19 cellular contexts compared by ENCODE assay signal in the genomic region with DNA sequence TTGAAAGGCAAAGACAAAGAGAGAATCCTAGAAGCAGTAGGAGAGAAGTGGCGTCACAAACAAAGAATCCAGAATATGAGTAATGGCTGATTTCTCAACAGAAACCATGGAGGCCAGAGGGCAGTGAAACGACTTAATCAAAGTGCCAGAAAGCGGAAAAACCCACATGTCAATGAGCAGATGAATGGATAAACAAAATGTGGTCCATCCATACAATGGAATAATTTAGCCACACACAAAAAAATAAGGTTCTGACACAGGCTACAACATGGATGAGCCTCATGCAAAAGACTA. TPM values are rescaled to one million over a fixed set of nuclear protein-coding genes. Genes with fewer than 3 reads are reported as not detected.
DNase-seq lines count a peak whose midpoint lies in the region; ATAC-seq and TF ChIP-seq lines count a peak whose summit lies in the region.
"Had no signal": no experiment of that assay in that cellular context is flagged by ENCODE, and none has a peak within 500 bp of the region (broad histone marks: within the 10 kb centered on the region; RNA-seq: fewer than 3 reads in every experiment).

No MANE protein-coding gene starts in this region.

- DNase-seq in AG10803 (ENCODE audit: low read depth), result peak; percentile 67
- peak; percentile 45 for DNase-seq in LHCN-M2 (ENCODE audit: low read depth)
- DNase-seq in brain microvascular endothelial cell, result peak; percentile 77
- DNase-seq in non-pigmented ciliary epithelial cell (ENCODE audit: low read depth), result peak; percentile 63
- no peak for DNase-seq in endothelial cell (ENCODE audit: low spot score)
- DNase-seq in activated T-helper 1 cell treated with anti-CD3 and anti-CD28 coated beads, Interleukin-12 subunit alpha, Interleukin-12 subunit beta, Interleukin-2, Interleukin-4 antibody, amounts not matched to agents 30 ng/mL and 10 ng/mL and 1 ng/mL, durations not matched to agents 14 hours and 24 hours and 36 hours (ENCODE audit: low spot score), result no peak
- DNase-seq in left lobe of liver (ENCODE audit: low spot score), result no peak
- no peak for DNase-seq in globus pallidus (ENCODE audit: low spot score)
- DNase-seq: activated CD8-positive, alpha-beta memory T cell treated with anti-CD3 and anti-CD28 coated beads, Interleukin-2, amount 50 U/mL, for 48 hours; GDM1; head of caudate nucleus; Kasumi-1; naive thymus-derived CD8-positive, alpha-beta T cell; stimulated activated CD4-positive, alpha-beta T cell treated with anti-CD3 and anti-CD28 coated beads, Interleukin-4, amount 100 ng/mL, for 4 hours; stimulated activated naive CD4-positive, alpha-beta T cell had no signal

- H3K9me3 Mint-ChIP-seq in endothelial cell (ENCODE audit: unreplicated experiment), result no peaks in the 10 kb centered on the region
- no peaks in the 10 kb centered on the region for H3K9me3 Mint-ChIP-seq in activated T-helper 1 cell treated with anti-CD3 and anti-CD28 coated beads, Interleukin-12 subunit alpha, Interleukin-12 subunit beta, Interleukin-2, Interleukin-4 antibody, amounts not matched to agents 30 ng/mL and 10 ng/mL and 1 ng/mL, durations not matched to agents 14 hours and 24 hours and 36 hours
- H3K9me3 Mint-ChIP-seq: naive thymus-derived CD8-positive, alpha-beta T cell had no signal

- H3K27ac ChIP-seq in brain microvascular endothelial cell, result peak overlapping the region; percentile 40
- H3K27ac ChIP-seq: C4-2B, right atrium auricular region, SJSA1, vagina had no signal

- peaks cover 2% of the 10 kb centered on the region for H3K27me3 Mint-ChIP-seq in endothelial cell (ENCODE audit: unreplicated experiment)
- no peaks in the 10 kb centered on the region for H3K27me3 Mint-ChIP-seq in activated T-helper 1 cell treated with anti-CD3 and anti-CD28 coated beads, Interleukin-12 subunit alpha, Interleukin-12 subunit beta, Interleukin-2, Interleukin-4 antibody, amounts not matched to agents 30 ng/mL and 10 ng/mL and 1 ng/mL, durations not matched to agents 14 hours and 24 hours and 36 hours (ENCODE audit: insufficient read depth)
- H3K27me3 Mint-ChIP-seq: naive thymus-derived CD8-positive, alpha-beta T cell had no signal

- H3K27ac Mint-ChIP-seq in endothelial cell (ENCODE audit: unreplicated experiment), result no peak overlapping the region
- H3K27ac Mint-ChIP-seq in activated T-helper 1 cell treated with anti-CD3 and anti-CD28 coated beads, Interleukin-12 subunit alpha, Interleukin-12 subunit beta, Interleukin-2, Interleukin-4 antibody, amounts not matched to agents 30 ng/mL and 10 ng/mL and 1 ng/mL, durations not matched to agents 14 hours and 24 hours and 36 hours, result no peak overlapping the region
- H3K27ac Mint-ChIP-seq: naive thymus-derived CD8-positive, alpha-beta T cell had no signal

- in situ Hi-C loops in brain microvascular endothelial cell (cut with HindIII; ENCODE audit: low pct_ligation_motif_present, low sequenced_read_pairs), result loop anchor here (25.0 kb wide), 1 partner anchor 257 kb away; a partner anchor contains a TSS

- H3K36me3 Mint-ChIP-seq in endothelial cell (ENCODE audit: low read depth, unreplicated experiment), result no peaks in the 10 kb centered on the region
- no peaks in the 10 kb centered on the region for H3K36me3 Mint-ChIP-seq in activated T-helper 1 cell treated with anti-CD3 and anti-CD28 coated beads, Interleukin-12 subunit alpha, Interleukin-12 subunit beta, Interleukin-2, Interleukin-4 antibody, amounts not matched to agents 30 ng/mL and 10 ng/mL and 1 ng/mL, durations not matched to agents 14 hours and 24 hours and 36 hours (ENCODE audit: low read depth)

- TF ChIP-seq CTCF in AG10803 (conservative IDR thresholded peaks at IDR 0.05; ENCODE audit: low read length) (no peak), brain microvascular endothelial cell (IDR thresholded peaks at IDR 0.05; ENCODE audit: low read depth, low read length, missing control alignments) (no peak), endothelial cell (IDR thresholded peaks at IDR 0.05; ENCODE audit: unreplicated experiment) (no peak)

- no peak for ATAC-seq in left lobe of liver
- ATAC-seq: naive thymus-derived CD8-positive, alpha-beta T cell had no signal

- H3K27me3 ChIP-seq in brain microvascular endothelial cell (replicated peaks), result no peaks in the 10 kb centered on the region
- H3K27me3 ChIP-seq: right atrium auricular region, SJSA1, vagina had no signal

- H3K4me3 ChIP-seq in AG10803 (ENCODE audit: low read length) (no peak overlapping the region), brain microvascular endothelial cell (ENCODE audit: low read depth, low read length) (no peak overlapping the region)
- H3K4me3 ChIP-seq: right atrium auricular region, SJSA1, vagina had no signal

- intact Hi-C loops in activated T-helper 1 cell treated with anti-CD3 and anti-CD28 coated beads, Interleukin-12 subunit alpha, Interleukin-12 subunit beta, Interleukin-2, Interleukin-4 antibody, amounts not matched to agents 30 ng/mL and 10 ng/mL and 1 ng/mL, durations not matched to agents 14 hours and 24 hours and 36 hours (cut with micrococcal nuclease), result no loop called here

- H3K4me1 Mint-ChIP-seq in endothelial cell (ENCODE audit: unreplicated experiment), result no peaks in the 10 kb centered on the region
- H3K4me1 Mint-ChIP-seq in activated T-helper 1 cell treated with anti-CD3 and anti-CD28 coated beads, Interleukin-12 subunit alpha, Interleukin-12 subunit beta, Interleukin-2, Interleukin-4 antibody, amounts not matched to agents 30 ng/mL and 10 ng/mL and 1 ng/mL, durations not matched to agents 14 hours and 24 hours and 36 hours (ENCODE audit: low read depth), result no peaks in the 10 kb centered on the region

- no peaks in the 10 kb centered on the region for H3K36me3 ChIP-seq in brain microvascular endothelial cell (replicated peaks)
- H3K36me3 ChIP-seq: SJSA1 had no signal

- H3K4me3 Mint-ChIP-seq in endothelial cell (ENCODE audit: unreplicated experiment), result no peak overlapping the region
- H3K4me3 Mint-ChIP-seq in activated T-helper 1 cell treated with anti-CD3 and anti-CD28 coated beads, Interleukin-12 subunit alpha, Interleukin-12 subunit beta, Interleukin-2, Interleukin-4 antibody, amounts not matched to agents 30 ng/mL and 10 ng/mL and 1 ng/mL, durations not matched to agents 14 hours and 24 hours and 36 hours, result no peak overlapping the region
- H3K4me3 Mint-ChIP-seq: naive thymus-derived CD8-positive, alpha-beta T cell had no signal

RNA-seq across cellular contexts. Expression of a gene that starts 52.2 kb away (rescaled TPM):
- total RNA-seq in LHCN-M2 (2014; rRNA removed) (74.1 and 81.2 TPM in 2 replicates), endothelial cell (ENCODE audit: unreplicated experiment) (69.5 TPM), left lobe of liver (22.8 TPM)
- 50.4 TPM for polyA plus RNA-seq in LHCN-M2 (2012)
- 122 and 126 TPM in 2 replicates for total RNA-seq in activated T-helper 1 cell treated with anti-CD3 and anti-CD28 coated beads, Interleukin-12 subunit alpha, Interleukin-12 subunit beta, Interleukin-2, Interleukin-4 antibody, amounts not matched to agents 30 ng/mL and 10 ng/mL and 1 ng/mL, durations not matched to agents 14 hours and 24 hours and 36 hours

Comparison
In these comparisons a context has a peak if more than half of its experiments do, and no peak if none do; other contexts are left out.
1. DNase-seq: peak in AG10803 (single experiment), LHCN-M2 (single experiment), brain microvascular endothelial cell (single experiment) and non-pigmented ciliary epithelial cell (single experiment); none in endothelial cell (single experiment), activated T-helper 1 cell treated with anti-CD3 and anti-CD28 coated beads, Interleukin-12 subunit alpha, Interleukin-12 subunit beta, Interleukin-2, Interleukin-4 antibody, amounts not matched to agents 30 ng/mL and 10 ng/mL and 1 ng/mL, durations not matched to agents 14 hours and 24 hours and 36 hours (single experiment), left lobe of liver (single experiment) and globus pallidus (single experiment).